ENCODE assay signal across 3 cellular contexts in the genomic region with DNA sequence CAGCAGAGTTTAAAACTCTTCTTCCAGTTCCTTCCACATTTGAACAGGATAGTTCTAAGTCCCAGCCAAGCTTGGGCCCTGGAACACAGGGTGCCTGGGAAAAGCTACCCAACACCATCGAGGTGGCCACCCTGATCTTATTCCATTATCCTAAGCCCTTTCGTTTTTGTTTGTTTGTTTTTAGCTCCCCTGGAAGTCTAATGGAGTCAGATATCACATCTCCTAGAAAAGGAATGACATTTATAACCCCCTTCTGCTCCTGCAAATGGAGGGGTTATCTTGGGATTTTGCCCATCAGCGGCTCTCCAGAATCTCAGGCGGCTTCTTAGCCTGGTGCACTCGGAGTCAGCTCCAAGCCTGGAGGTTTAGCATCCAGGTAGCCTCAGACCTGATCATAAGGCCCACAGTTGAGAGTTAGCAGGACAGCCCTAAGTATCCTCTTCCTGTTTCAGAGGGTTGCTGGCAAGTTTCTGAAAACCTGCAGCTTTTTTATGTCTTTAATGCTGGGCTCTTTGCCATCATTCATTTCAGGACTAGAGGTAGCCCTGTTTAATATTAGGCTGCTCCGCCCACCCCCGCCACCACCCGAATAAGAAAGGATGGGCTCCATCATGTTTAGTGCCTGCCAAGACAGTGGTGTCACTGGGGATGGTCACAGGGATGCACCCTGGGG.
TF ChIP-seq lines count a peak whose summit lies in the region.

No MANE protein-coding gene starts in this region.

TF ChIP-seq in SK-N-SH treated with all-trans-retinoic acid at 6 μM for 48 hours, 23 proteins besides CTCF, POLR2A, EP300 and RAD21 (continued from another document):
- TF ChIP-seq, protein P1, sequence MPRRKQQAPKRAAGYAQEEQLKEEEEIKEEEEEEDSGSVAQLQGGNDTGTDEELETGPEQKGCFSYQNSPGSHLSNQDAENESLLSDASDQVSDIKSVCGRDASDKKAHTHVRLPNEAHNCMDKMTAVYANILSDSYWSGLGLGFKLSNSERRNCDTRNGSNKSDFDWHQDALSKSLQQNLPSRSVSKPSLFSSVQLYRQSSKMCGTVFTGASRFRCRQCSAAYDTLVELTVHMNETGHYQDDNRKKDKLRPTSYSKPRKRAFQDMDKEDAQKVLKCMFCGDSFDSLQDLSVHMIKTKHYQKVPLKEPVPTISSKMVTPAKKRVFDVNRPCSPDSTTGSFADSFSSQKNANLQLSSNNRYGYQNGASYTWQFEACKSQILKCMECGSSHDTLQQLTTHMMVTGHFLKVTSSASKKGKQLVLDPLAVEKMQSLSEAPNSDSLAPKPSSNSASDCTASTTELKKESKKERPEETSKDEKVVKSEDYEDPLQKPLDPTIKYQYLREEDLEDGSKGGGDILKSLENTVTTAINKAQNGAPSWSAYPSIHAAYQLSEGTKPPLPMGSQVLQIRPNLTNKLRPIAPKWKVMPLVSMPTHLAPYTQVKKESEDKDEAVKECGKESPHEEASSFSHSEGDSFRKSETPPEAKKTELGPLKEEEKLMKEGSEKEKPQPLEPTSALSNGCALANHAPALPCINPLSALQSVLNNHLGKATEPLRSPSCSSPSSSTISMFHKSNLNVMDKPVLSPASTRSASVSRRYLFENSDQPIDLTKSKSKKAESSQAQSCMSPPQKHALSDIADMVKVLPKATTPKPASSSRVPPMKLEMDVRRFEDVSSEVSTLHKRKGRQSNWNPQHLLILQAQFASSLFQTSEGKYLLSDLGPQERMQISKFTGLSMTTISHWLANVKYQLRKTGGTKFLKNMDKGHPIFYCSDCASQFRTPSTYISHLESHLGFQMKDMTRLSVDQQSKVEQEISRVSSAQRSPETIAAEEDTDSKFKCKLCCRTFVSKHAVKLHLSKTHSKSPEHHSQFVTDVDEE (CRISPR knock-in tag; IDR thresholded peaks at IDR 0.05): no peak
- TF ChIP-seq ESRRG (CRISPR knock-in tag; IDR thresholded peaks at IDR 0.05): no peak
- TF ChIP-seq CSDC2 (CRISPR knock-in tag; IDR thresholded peaks at IDR 0.05): no peak
- no peak for TF ChIP-seq ZC3H10 (CRISPR knock-in tag; IDR thresholded peaks at IDR 0.05)
TF ChIP-seq in SK-N-SH treated with all-trans-retinoic acid at 6 μM for 48 hours: peak in this region for 0.

TF ChIP-seq in SK-N-SH, 30 proteins besides CTCF, POLR2A, EP300 and RAD21:
- TF ChIP-seq, protein P2, sequence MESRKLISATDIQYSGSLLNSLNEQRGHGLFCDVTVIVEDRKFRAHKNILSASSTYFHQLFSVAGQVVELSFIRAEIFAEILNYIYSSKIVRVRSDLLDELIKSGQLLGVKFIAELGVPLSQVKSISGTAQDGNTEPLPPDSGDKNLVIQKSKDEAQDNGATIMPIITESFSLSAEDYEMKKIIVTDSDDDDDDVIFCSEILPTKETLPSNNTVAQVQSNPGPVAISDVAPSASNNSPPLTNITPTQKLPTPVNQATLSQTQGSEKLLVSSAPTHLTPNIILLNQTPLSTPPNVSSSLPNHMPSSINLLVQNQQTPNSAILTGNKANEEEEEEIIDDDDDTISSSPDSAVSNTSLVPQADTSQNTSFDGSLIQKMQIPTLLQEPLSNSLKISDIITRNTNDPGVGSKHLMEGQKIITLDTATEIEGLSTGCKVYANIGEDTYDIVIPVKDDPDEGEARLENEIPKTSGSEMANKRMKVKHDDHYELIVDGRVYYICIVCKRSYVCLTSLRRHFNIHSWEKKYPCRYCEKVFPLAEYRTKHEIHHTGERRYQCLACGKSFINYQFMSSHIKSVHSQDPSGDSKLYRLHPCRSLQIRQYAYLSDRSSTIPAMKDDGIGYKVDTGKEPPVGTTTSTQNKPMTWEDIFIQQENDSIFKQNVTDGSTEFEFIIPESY (IDR thresholded peaks at IDR 0.05; ENCODE audit: borderline replicate concordance, low read depth): no peak
- TF ChIP-seq, protein P3, sequence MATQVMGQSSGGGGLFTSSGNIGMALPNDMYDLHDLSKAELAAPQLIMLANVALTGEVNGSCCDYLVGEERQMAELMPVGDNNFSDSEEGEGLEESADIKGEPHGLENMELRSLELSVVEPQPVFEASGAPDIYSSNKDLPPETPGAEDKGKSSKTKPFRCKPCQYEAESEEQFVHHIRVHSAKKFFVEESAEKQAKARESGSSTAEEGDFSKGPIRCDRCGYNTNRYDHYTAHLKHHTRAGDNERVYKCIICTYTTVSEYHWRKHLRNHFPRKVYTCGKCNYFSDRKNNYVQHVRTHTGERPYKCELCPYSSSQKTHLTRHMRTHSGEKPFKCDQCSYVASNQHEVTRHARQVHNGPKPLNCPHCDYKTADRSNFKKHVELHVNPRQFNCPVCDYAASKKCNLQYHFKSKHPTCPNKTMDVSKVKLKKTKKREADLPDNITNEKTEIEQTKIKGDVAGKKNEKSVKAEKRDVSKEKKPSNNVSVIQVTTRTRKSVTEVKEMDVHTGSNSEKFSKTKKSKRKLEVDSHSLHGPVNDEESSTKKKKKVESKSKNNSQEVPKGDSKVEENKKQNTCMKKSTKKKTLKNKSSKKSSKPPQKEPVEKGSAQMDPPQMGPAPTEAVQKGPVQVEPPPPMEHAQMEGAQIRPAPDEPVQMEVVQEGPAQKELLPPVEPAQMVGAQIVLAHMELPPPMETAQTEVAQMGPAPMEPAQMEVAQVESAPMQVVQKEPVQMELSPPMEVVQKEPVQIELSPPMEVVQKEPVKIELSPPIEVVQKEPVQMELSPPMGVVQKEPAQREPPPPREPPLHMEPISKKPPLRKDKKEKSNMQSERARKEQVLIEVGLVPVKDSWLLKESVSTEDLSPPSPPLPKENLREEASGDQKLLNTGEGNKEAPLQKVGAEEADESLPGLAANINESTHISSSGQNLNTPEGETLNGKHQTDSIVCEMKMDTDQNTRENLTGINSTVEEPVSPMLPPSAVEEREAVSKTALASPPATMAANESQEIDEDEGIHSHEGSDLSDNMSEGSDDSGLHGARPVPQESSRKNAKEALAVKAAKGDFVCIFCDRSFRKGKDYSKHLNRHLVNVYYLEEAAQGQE (IDR thresholded peaks at IDR 0.05; ENCODE audit: low read depth, low read length): no peak
- TF ChIP-seq, protein P4, sequence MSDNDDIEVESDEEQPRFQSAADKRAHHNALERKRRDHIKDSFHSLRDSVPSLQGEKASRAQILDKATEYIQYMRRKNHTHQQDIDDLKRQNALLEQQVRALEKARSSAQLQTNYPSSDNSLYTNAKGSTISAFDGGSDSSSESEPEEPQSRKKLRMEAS (IDR thresholded peaks at IDR 0.05; ENCODE audit: low read depth): no peak

TF ChIP-seq in IMR-90, 13 proteins besides CTCF, POLR2A, EP300 and RAD21:
- TF ChIP-seq, protein P5, sequence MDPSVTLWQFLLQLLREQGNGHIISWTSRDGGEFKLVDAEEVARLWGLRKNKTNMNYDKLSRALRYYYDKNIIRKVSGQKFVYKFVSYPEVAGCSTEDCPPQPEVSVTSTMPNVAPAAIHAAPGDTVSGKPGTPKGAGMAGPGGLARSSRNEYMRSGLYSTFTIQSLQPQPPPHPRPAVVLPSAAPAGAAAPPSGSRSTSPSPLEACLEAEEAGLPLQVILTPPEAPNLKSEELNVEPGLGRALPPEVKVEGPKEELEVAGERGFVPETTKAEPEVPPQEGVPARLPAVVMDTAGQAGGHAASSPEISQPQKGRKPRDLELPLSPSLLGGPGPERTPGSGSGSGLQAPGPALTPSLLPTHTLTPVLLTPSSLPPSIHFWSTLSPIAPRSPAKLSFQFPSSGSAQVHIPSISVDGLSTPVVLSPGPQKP (IDR thresholded peaks at IDR 0.05; ENCODE audit: borderline replicate concordance, low read depth, low read length): no peak
- TF ChIP-seq NFE2L2 (IDR thresholded peaks at IDR 0.05; ENCODE audit: low read depth, low read length) (no peak), BHLHE40 (IDR thresholded peaks at IDR 0.05; ENCODE audit: low read depth, low read length) (no peak), SMC3 (IDR thresholded peaks at IDR 0.05; ENCODE audit: low read depth, low read length) (no peak), CEBPB (IDR thresholded peaks at IDR 0.05; ENCODE audit: low read depth, low read length) (no peak), CHD1 (IDR thresholded peaks at IDR 0.05; ENCODE audit: low read depth, low read length) (no peak)
- TF ChIP-seq, protein P6, sequence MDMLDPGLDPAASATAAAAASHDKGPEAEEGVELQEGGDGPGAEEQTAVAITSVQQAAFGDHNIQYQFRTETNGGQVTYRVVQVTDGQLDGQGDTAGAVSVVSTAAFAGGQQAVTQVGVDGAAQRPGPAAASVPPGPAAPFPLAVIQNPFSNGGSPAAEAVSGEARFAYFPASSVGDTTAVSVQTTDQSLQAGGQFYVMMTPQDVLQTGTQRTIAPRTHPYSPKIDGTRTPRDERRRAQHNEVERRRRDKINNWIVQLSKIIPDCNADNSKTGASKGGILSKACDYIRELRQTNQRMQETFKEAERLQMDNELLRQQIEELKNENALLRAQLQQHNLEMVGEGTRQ (IDR thresholded peaks at IDR 0.05; ENCODE audit: low read depth, low read length): no peak
